8 cellular contexts compared by ENCODE assay signal in genomic region chr4:54233697-54234496, GRCh38. TPM values are rescaled to one million over a fixed set of nuclear protein-coding genes. Genes with fewer than 3 reads are reported as not detected.
DNase-seq lines count a peak whose midpoint lies in the region; ATAC-seq and TF ChIP-seq lines count a peak whose summit lies in the region.

No MANE protein-coding gene starts in this region.

- H3K27ac ChIP-seq in CD8-positive, alpha-beta T cell (ENCODE audit: low read depth, low read length) = no peak overlapping the region
- no peak overlapping the region for H3K27ac ChIP-seq in HUES6 (ENCODE audit: low read depth, low read length)

- ATAC-seq in CD8-positive, alpha-beta T cell = peak; percentile 65
- ATAC-seq in GM19455 (IDR thresholded peaks at IDR 0.05; ENCODE audit: unreplicated experiment) = peak; percentile 7
- peak; percentile 43 for ATAC-seq in stimulated activated naive CD8-positive, alpha-beta T cell treated with anti-CD3 and anti-CD28 coated beads, Interleukin-15, amount 100 ng/mL, for 72 hours

- no peaks in the 10 kb centered on the region for H3K36me3 Mint-ChIP-seq in CD8-positive, alpha-beta T cell
- H3K36me3 Mint-ChIP-seq in nephron progenitor cell (ENCODE audit: low read depth) = peaks cover 47% of the 10 kb centered on the region

- TF ChIP-seq CTCF in CD8-positive, alpha-beta T cell (IDR thresholded peaks at IDR 0.05) = peak; percentile 95
- peak; percentile 83 for TF ChIP-seq CTCF in fibroblast of villous mesenchyme (IDR thresholded peaks at IDR 0.05; ENCODE audit: insufficient read depth, low read depth, low read length)
- TF ChIP-seq CTCF in nephron progenitor cell (IDR thresholded peaks at IDR 0.05) = peak; percentile 96

- peaks cover 14% of the 10 kb centered on the region for H3K27me3 ChIP-seq in CD8-positive, alpha-beta T cell (ENCODE audit: insufficient read depth, low read length)
- H3K27me3 ChIP-seq in HUES6 (ENCODE audit: control insufficient read depth, insufficient read depth, low read length) = peaks cover 58% of the 10 kb centered on the region

- DNase-seq in CD8-positive, alpha-beta T cell = peak; percentile 29 to 80 (median 60)
- peak; percentile 78 for DNase-seq in RKO (ENCODE audit: low spot score)
- DNase-seq in activated T-helper 9 cell treated with anti-CD3 and anti-CD28 coated beads, Interleukin-2, amount 50 U/mL, for 16 hours (ENCODE audit: low read depth) = peak; percentile 53
- peak; percentile 87 for DNase-seq in fibroblast of villous mesenchyme (ENCODE audit: low read depth)
- peak; percentile 86 for DNase-seq in nephron progenitor cell
- DNase-seq in stimulated activated naive CD8-positive, alpha-beta T cell treated with anti-CD3 and anti-CD28 coated beads, Interleukin-15, amount 100 ng/mL, for 72 hours = peak; percentile 60 to 66

- CTCF ChIA-PET in CD8-positive, alpha-beta T cell (lab: Charles Lee) = interaction anchor here (0.6 to 8.3 kb wide), 72 partner anchors 8 to 1858 kb away, joined by 3 to 141 read pairs (median 3); no protein-coding TSS in a partner anchor

- peak overlapping the region; percentile 47 for H3K4me3 ChIP-seq in CD8-positive, alpha-beta T cell (ENCODE audit: low read depth, low read length)
- peak overlapping the region; percentile 74 for H3K4me3 ChIP-seq in HUES6 (ENCODE audit: low read depth, low read length)
- peak overlapping the region; percentile 79 for H3K4me3 ChIP-seq in fibroblast of villous mesenchyme (ENCODE audit: low read depth, low read length)

- intact Hi-C loops in CD8-positive, alpha-beta T cell (cut with DNase I, micrococcal nuclease) = loop anchor here (1.0 to 10.0 kb wide), 9 partner anchors 16 to 1857 kb away; no protein-coding TSS in a partner anchor

- peaks cover 53% of the 10 kb centered on the region for H3K27me3 Mint-ChIP-seq in CD8-positive, alpha-beta T cell (ENCODE audit: low read depth)
- peaks cover 20% of the 10 kb centered on the region for H3K27me3 Mint-ChIP-seq in nephron progenitor cell (ENCODE audit: low read depth, poor library complexity)
- peaks cover 85% of the 10 kb centered on the region for H3K27me3 Mint-ChIP-seq in stimulated activated naive CD8-positive, alpha-beta T cell treated with anti-CD3 and anti-CD28 coated beads, Interleukin-15, amount 100 ng/mL, for 72 hours

- H3K27ac Mint-ChIP-seq in CD8-positive, alpha-beta T cell = no peak overlapping the region
- peak overlapping the region; percentile 23 for H3K27ac Mint-ChIP-seq in nephron progenitor cell
- peak overlapping the region in 1 of 2 donors; percentile 56 for H3K27ac Mint-ChIP-seq in stimulated activated naive CD8-positive, alpha-beta T cell treated with anti-CD3 and anti-CD28 coated beads, Interleukin-15, amount 100 ng/mL, for 72 hours

- H3K4me1 Mint-ChIP-seq in CD8-positive, alpha-beta T cell (ENCODE audit: low read depth) = peaks cover 20% of the 10 kb centered on the region
- peaks cover 34% of the 10 kb centered on the region for H3K4me1 Mint-ChIP-seq in nephron progenitor cell
- peaks cover 49% of the 10 kb centered on the region for H3K4me1 Mint-ChIP-seq in stimulated activated naive CD8-positive, alpha-beta T cell treated with anti-CD3 and anti-CD28 coated beads, Interleukin-15, amount 100 ng/mL, for 72 hours

- H3K36me3 ChIP-seq in CD8-positive, alpha-beta T cell (ENCODE audit: insufficient read depth, low read length) = no peaks in the 10 kb centered on the region
- no peaks in the 10 kb centered on the region for H3K36me3 ChIP-seq in HUES6 (ENCODE audit: control insufficient read depth, insufficient read depth, low read length)

- no peaks in the 10 kb centered on the region for H3K9me3 Mint-ChIP-seq in CD8-positive, alpha-beta T cell
- H3K9me3 Mint-ChIP-seq in nephron progenitor cell = peaks cover 46% of the 10 kb centered on the region
- H3K9me3 Mint-ChIP-seq in stimulated activated naive CD8-positive, alpha-beta T cell treated with anti-CD3 and anti-CD28 coated beads, Interleukin-15, amount 100 ng/mL, for 72 hours = no peaks in the 10 kb centered on the region

- peaks cover 32% of the 10 kb centered on the region for H3K4me1 ChIP-seq in CD8-positive, alpha-beta T cell (ENCODE audit: insufficient read depth, low read length)
- H3K4me1 ChIP-seq in HUES6 (ENCODE audit: control insufficient read depth, insufficient read depth, low read length) = peaks cover 6% of the 10 kb centered on the region; the same call in 1 of the 2 replicates

- H3K4me3 Mint-ChIP-seq in CD8-positive, alpha-beta T cell = peak overlapping the region; percentile 86
- H3K4me3 Mint-ChIP-seq in nephron progenitor cell = peak overlapping the region; percentile 94
- peak overlapping the region; percentile 81 to 90 for H3K4me3 Mint-ChIP-seq in stimulated activated naive CD8-positive, alpha-beta T cell treated with anti-CD3 and anti-CD28 coated beads, Interleukin-15, amount 100 ng/mL, for 72 hours

- POLR2A ChIA-PET in CD8-positive, alpha-beta T cell (lab: Charles Lee) = interaction anchor here (1.8 kb wide), 1 partner anchor 304 kb away, joined by 5 read pairs; no protein-coding TSS in a partner anchor

- peak overlapping the region; percentile 70 for H3K9ac ChIP-seq in HUES6 (ENCODE audit: low read length)

- no peaks in the 10 kb centered on the region for H3K9me3 ChIP-seq in CD8-positive, alpha-beta T cell (ENCODE audit: low read length)
- H3K9me3 ChIP-seq in HUES6 (ENCODE audit: control insufficient read depth, insufficient read depth, low read depth, low read length) = peaks cover 11% of the 10 kb centered on the region

RNA-seq across cellular contexts. Expression of gene PDGFRA, which starts 4.8 kb away (rescaled TPM):
- total RNA-seq in CD8-positive, alpha-beta T cell = not detected
- total RNA-seq in fibroblast of villous mesenchyme = 208 and 295 TPM in 2 replicates

Comparison
In these comparisons a context has a peak if more than half of its experiments do, and no peak if none do; other contexts are left out.
1. ATAC-seq: peak in every context shown above with its lines; median percentile 65 in CD8-positive, alpha-beta T cell; 43 in stimulated activated naive CD8-positive, alpha-beta T cell treated with anti-CD3 and anti-CD28 coated beads, Interleukin-15, amount 100 ng/mL, for 72 hours; 7 in GM19455.
2. RNA of gene PDGFRA, which starts 4.8 kb away (total RNA-seq): 208 to 295 TPM in fibroblast of villous mesenchyme; not detected in CD8-positive, alpha-beta T cell; every median in the first group is over 100 times any median in the second.
3. Peak in every context shown above with its lines, with median percentiles within 50 percentile points of each other: DNase-seq, H3K4me3 ChIP-seq, H3K4me3 Mint-ChIP-seq and CTCF ChIP-seq.